ENCODE assay signal across 23 cellular contexts in the genomic region with DNA sequence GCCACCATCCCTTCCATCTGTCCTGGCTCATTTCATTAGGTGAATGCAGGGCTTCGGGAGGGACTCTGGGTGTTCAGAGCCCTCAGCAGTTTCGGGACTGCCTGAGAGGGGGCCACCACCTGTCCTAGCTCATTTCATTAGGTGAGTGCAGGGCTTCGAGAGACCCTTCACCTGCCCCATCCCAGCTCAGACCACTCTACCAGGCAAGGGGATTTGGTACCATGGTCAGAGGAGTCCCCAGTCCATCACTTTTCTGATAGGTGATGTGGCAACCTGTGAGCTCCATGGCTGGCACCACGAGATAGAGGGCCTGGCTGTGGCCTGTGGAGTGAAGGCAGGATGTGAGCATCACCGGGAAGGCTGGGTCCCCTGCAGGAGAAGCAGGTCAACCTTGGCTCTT. TPM values are rescaled to one million over a fixed set of nuclear protein-coding genes. Genes with fewer than 3 reads are reported as not detected.
DNase-seq lines count a peak whose midpoint lies in the region; ATAC-seq and TF ChIP-seq lines count a peak whose summit lies in the region.
"Had no signal": no experiment of that assay in that cellular context is flagged by ENCODE, and none has a peak within 500 bp of the region (broad histone marks: within the 10 kb centered on the region; RNA-seq: fewer than 3 reads in every experiment).

No MANE protein-coding gene starts in this region.

- H3K4me3 ChIP-seq in right cardiac atrium (ENCODE audit: low read length), result no peak overlapping the region
- H3K4me3 ChIP-seq in osteoblast (ENCODE audit: insufficient read depth, low read length), result no peak overlapping the region
- H3K4me3 ChIP-seq in BE2C (ENCODE audit: low read depth, low read length), result no peak overlapping the region
- H3K4me3 ChIP-seq: A549, BLaER1, GM12878 had no signal

- intact Hi-C loops in right cardiac atrium (cut with DNase I), result no loop called here
- intact Hi-C loops in Right ventricle myocardium inferior (cut with DNase I), result no loop called here
- intact Hi-C loops in left colon (cut with DNase I, micrococcal nuclease), result no loop called here

- H3K36me3 ChIP-seq in osteoblast (ENCODE audit: insufficient read depth, low read length) (peaks cover 12% of the 10 kb centered on the region), BE2C (no peaks in the 10 kb centered on the region)

- WGBS in right cardiac atrium, result 85% methylated on average over 5 of the region's 5 CpGs

- no peaks in the 10 kb centered on the region for H3K27me3 ChIP-seq in right cardiac atrium (ENCODE audit: control insufficient read depth, insufficient read depth)
- H3K27me3 ChIP-seq in osteoblast (ENCODE audit: insufficient read depth, low read length), result no peaks in the 10 kb centered on the region
- no peaks in the 10 kb centered on the region for H3K27me3 ChIP-seq in BE2C
- H3K27me3 ChIP-seq: BLaER1 had no signal

- no peaks in the 10 kb centered on the region for H4K20me1 ChIP-seq in osteoblast (ENCODE audit: insufficient read depth, low read length)
- H4K20me1 ChIP-seq: BLaER1 had no signal

- H3K4me1 ChIP-seq in right cardiac atrium (ENCODE audit: control insufficient read depth, insufficient read depth, low read length), result no peaks in the 10 kb centered on the region
- H3K4me1 ChIP-seq in osteoblast (ENCODE audit: insufficient read depth, low read length), result peaks cover under 1% of the 10 kb centered on the region
- H3K4me1 ChIP-seq in BE2C, result no peaks in the 10 kb centered on the region
- H3K4me1 ChIP-seq: A549 had no signal

- TF ChIP-seq CTCF in osteoblast (IDR thresholded peaks at IDR 0.05; ENCODE audit: extremely low read depth, low read depth, low read length) (no peak), BE2C (IDR thresholded peaks at IDR 0.05; ENCODE audit: low read depth, low read length) (no peak)

- H3K79me2 ChIP-seq in osteoblast (ENCODE audit: insufficient read depth, low read length), result no peaks in the 10 kb centered on the region

- no peak overlapping the region for H3K27ac ChIP-seq in right cardiac atrium (ENCODE audit: low read length)
- no peak overlapping the region for H3K27ac ChIP-seq in osteoblast (ENCODE audit: low read depth, low read length)
- H3K27ac ChIP-seq: 22Rv1, A549, BLaER1 had no signal

- no peak overlapping the region for H3K4me2 ChIP-seq in osteoblast (ENCODE audit: insufficient read depth, low read length)
- H3K4me2 ChIP-seq: A549, BLaER1 had no signal

- H3K9me3 ChIP-seq in right cardiac atrium (ENCODE audit: control insufficient read depth, low read length) (no peaks in the 10 kb centered on the region), osteoblast (ENCODE audit: low read depth, low read length) (no peaks in the 10 kb centered on the region), BE2C (no peaks in the 10 kb centered on the region)
- H3K9me3 ChIP-seq: A549, BLaER1 had no signal

- H2AFZ ChIP-seq in osteoblast (ENCODE audit: low read length), result no peak overlapping the region

- DNase-seq in right cardiac atrium (peak in 2 of 3 donors; percentile 17 to 21), Right ventricle myocardium inferior (ENCODE audit: missing footprints) (no peak), left colon (no peak), osteoblast (ENCODE audit: insufficient read length, low spot score, missing footprints) (peak; percentile 54), BE2C (no peak), NCI-H1048 (lab: John Stamatoyannopoulos, UW) (no peak)
- DNase-seq: AML-193; C1 segment of cervical spinal cord; CD4-positive, alpha-beta memory T cell; CD4-positive, CD25-positive, alpha-beta regulatory T cell; CD8-positive, alpha-beta memory T cell; COR-L47; DMS 273 treated with DMSO at 0.1 percent for 48 hours; DMS153; DMS53; DMS79; DND-41; EL; GDM1 had no signal

- ATAC-seq in right cardiac atrium (no peak), Right ventricle myocardium inferior (no peak), left colon (peak; percentile 2)
- ATAC-seq: A549, GM12878 had no signal

RNA-seq across cellular contexts. Expression of a gene that starts 32.9 kb away (rescaled TPM):
- total RNA-seq in right cardiac atrium, result 10 to 100 TPM; 15.3 to 18.0 (median 16.6) TPM
- 7.2 TPM for polyA plus RNA-seq in right cardiac atrium
- 15.2 TPM for total RNA-seq in Right ventricle myocardium inferior
- total RNA-seq in left colon, result 10 to 100 TPM; 55.2 to 57.9 TPM
- 47.0 and 47.4 TPM in 2 replicates for total RNA-seq in osteoblast
- 16.0 TPM for polyA plus RNA-seq in BE2C (2012; ENCODE audit: insufficient read depth, insufficient read length, low read depth)

Comparison
In these comparisons a context has a peak if more than half of its experiments do, and no peak if none do; other contexts are left out.
1. DNase-seq: peak in right cardiac atrium (2 of 3) and osteoblast (single experiment); none in Right ventricle myocardium inferior (single experiment), left colon (0 of 2), BE2C (single experiment) and NCI-H1048 (single experiment).